1 cellular context compared by ENCODE assay signal in the genomic region with DNA sequence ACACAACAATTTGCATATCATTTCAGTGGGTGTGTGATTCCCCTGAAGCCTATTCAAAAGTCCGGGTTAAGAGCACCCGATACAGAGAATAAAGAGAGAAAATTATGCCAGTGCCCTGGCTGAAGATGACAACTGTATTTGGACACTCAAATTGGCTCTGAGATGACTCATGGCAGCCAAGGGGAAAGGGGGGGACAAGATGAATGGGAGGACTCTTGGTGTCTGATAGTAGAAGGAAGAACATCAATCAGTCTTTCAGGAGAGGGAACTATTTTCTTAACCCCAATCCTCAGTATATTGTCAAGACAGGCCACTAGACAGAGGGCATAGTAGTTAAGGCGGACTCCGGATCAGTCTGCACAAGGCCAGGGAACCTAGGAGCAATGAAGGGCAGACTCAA.
TF ChIP-seq lines count a peak whose summit lies in the region.

No MANE protein-coding gene starts in this region.

TF ChIP-seq in GM12878, 131 proteins besides CTCF, POLR2A, EP300 and RAD21:
- TF ChIP-seq MTA3 (IDR thresholded peaks at IDR 0.05; ENCODE audit: borderline replicate concordance, low read length) (no peak), SUZ12 (IDR thresholded peaks at IDR 0.05; ENCODE audit: unreplicated experiment) (no peak), STAT1 (conservative IDR thresholded peaks at IDR 0.05) (no peak), TBL1XR1 (IDR thresholded peaks at IDR 0.05; ENCODE audit: low read depth, low read length) (no peak), FOS (IDR thresholded peaks at IDR 0.05; ENCODE audit: borderline replicate concordance, extremely low read depth, insufficient read length) (no peak)
TF ChIP-seq in GM12878: peak in this region for 0.
